In the genomic region with DNA sequence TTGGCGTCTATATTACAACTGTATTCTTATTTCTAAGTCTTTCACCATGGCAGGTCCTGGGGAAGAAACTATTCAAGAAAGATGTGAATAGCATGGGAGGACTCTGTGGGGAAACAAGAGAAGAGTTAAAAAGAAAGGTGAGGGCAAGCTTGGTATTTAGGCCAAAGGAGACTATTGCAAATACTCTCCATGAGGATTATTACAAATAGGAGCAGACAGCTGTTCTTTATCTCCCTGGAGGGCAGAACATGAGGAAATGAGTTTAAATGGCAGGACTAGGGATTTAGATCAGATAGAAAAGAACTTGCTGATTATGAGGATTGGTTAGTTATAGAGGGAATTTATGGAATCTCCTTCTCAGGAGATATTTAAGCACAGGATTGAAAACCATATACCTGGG, we compare ENCODE assay signal across 22 cellular contexts.
A peak's percentile ranks its signal among the peaks of the same experiment; 100 is the strongest.
DNase-seq lines count a peak whose midpoint lies in the region; ATAC-seq and TF ChIP-seq lines count a peak whose summit lies in the region.
"Had no signal": no experiment of that assay in that cellular context is flagged by ENCODE, and none has a peak within 500 bp of the region (broad histone marks: within the 10 kb centered on the region; RNA-seq: fewer than 3 reads in every experiment).

No MANE protein-coding gene starts in this region.

- H3K4me3 ChIP-seq in CD8-positive, alpha-beta memory T cell (ENCODE audit: low read length): no peak overlapping the region
- H3K4me3 ChIP-seq in PC-9 (no peak overlapping the region), retinal pigment epithelial cell (ENCODE audit: low read length) (no peak overlapping the region)
- H3K4me3 ChIP-seq: GM23248, MG63 had no signal

- TF ChIP-seq CTCF in PC-9 (conservative IDR thresholded peaks at IDR 0.05): no peak
- TF ChIP-seq CTCF in retinal pigment epithelial cell (conservative IDR thresholded peaks at IDR 0.05; ENCODE audit: low read depth, low read length): no peak

- no peaks in the 10 kb centered on the region for H3K79me2 ChIP-seq in PC-9 (ENCODE audit: low read depth)

- DNase-seq in CD8-positive, alpha-beta memory T cell: no peak
- DNase-seq in PC-9 (peak in 1 of 2 experiments; percentile 68), fibroblast of peridontal ligament (ENCODE audit: extremely low read depth) (peak; percentile 50), retinal pigment epithelial cell (ENCODE audit: low read depth) (peak; percentile 8), NCI-H2029 (lab: John Stamatoyannopoulos, UW) (no peak), SHP77 treated with DMSO at 0.1 percent for 48 hours (lab: John Stamatoyannopoulos, UW) (no peak), RPMI8226 (no peak)
- DNase-seq: activated CD4-positive, alpha-beta T cell treated with anti-CD3 and anti-CD28 coated beads for 48 hours; dermis blood vessel endothelial cell; GF-D8; GM23248; IMR-90; left cardiac atrium; MG63; NCI-H1417 treated with DMSO at 0.1 percent for 48 hours; NCI-H526; SIG-M5; stimulated activated CD4-positive, alpha-beta T cell treated with anti-CD3 and anti-CD28 coated beads, Interleukin-12 subunit alpha, Interleukin-12 subunit beta, amount 100 ng/mL, for 4 hours; T-helper 1 cell had no signal

- POLR2A ChIA-PET in CD8-positive, alpha-beta memory T cell (lab: Charles Lee): no interaction called here
- POLR2A ChIA-PET in PC-9 (lab: Charles Lee; ENCODE audit: unreplicated experiment): no interaction called here

- H3K9me2 ChIP-seq in PC-9 (ENCODE audit: insufficient read depth): no peaks in the 10 kb centered on the region

- H3K27me3 ChIP-seq in CD8-positive, alpha-beta memory T cell (ENCODE audit: insufficient read depth, low read length, poor library complexity, severe bottlenecking): no peaks in the 10 kb centered on the region
- no peaks in the 10 kb centered on the region for H3K27me3 ChIP-seq in PC-9 (ENCODE audit: insufficient read depth, low read depth)
- H3K27me3 ChIP-seq: MG63 had no signal

- no peaks in the 10 kb centered on the region for H3K27me3 Mint-ChIP-seq in CD8-positive, alpha-beta memory T cell

- H4K20me1 ChIP-seq in PC-9 (ENCODE audit: insufficient read depth): no peaks in the 10 kb centered on the region

- no peaks in the 10 kb centered on the region for H3K9me3 ChIP-seq in CD8-positive, alpha-beta memory T cell (ENCODE audit: low read length)
- no peaks in the 10 kb centered on the region for H3K9me3 ChIP-seq in PC-9 (ENCODE audit: insufficient read depth, low read depth)
- H3K9me3 ChIP-seq: MG63 had no signal

- peaks cover 37 to 74% (median 38%) of the 10 kb centered on the region in 3 donors for H3K4me1 Mint-ChIP-seq in CD8-positive, alpha-beta memory T cell

- H3K36me3 Mint-ChIP-seq in CD8-positive, alpha-beta memory T cell: peaks cover 18 to 68% (median 25%) of the 10 kb centered on the region in 3 donors
- H3K36me3 Mint-ChIP-seq: CD14-positive monocyte had no signal

- ATAC-seq in HG02870 (IDR thresholded peaks at IDR 0.05; ENCODE audit: unreplicated experiment): no peak
- ATAC-seq: left cardiac atrium had no signal

- peak overlapping the region; percentile 24 for H3K4me2 ChIP-seq in PC-9

- peaks cover 25% of the 10 kb centered on the region for H3K4me1 ChIP-seq in CD8-positive, alpha-beta memory T cell (ENCODE audit: insufficient read depth, low read length)
- peaks cover 13% of the 10 kb centered on the region for H3K4me1 ChIP-seq in PC-9 (replicated peaks; ENCODE audit: insufficient read depth)

- peak overlapping the region; percentile 17 to 87 (median 70) for H3K27ac Mint-ChIP-seq in CD8-positive, alpha-beta memory T cell

- CTCF ChIA-PET in CD8-positive, alpha-beta memory T cell (lab: Charles Lee): no interaction called here
- CTCF ChIA-PET in PC-9 (lab: Charles Lee): no interaction called here

- H3F3A ChIP-seq in PC-9 (ENCODE audit: insufficient read depth, low read depth): no peaks in the 10 kb centered on the region

- no peak overlapping the region for H3K4me3 Mint-ChIP-seq in CD8-positive, alpha-beta memory T cell
- H3K4me3 Mint-ChIP-seq: CD14-positive monocyte had no signal

- no peaks in the 10 kb centered on the region for H3K9me3 Mint-ChIP-seq in CD8-positive, alpha-beta memory T cell

- peaks cover 4% of the 10 kb centered on the region for H3K36me3 ChIP-seq in CD8-positive, alpha-beta memory T cell (ENCODE audit: insufficient read depth, low read length)
- H3K36me3 ChIP-seq in PC-9 (ENCODE audit: low read depth): no peaks in the 10 kb centered on the region
- H3K36me3 ChIP-seq: MG63 had no signal

- intact Hi-C loops in PC-9 (cut with micrococcal nuclease; ENCODE audit: unreplicated experiment): loop anchor here (5.0 kb wide), 1 partner anchor 45 kb away; no protein-coding TSS in a partner anchor

- H3K27ac ChIP-seq in CD8-positive, alpha-beta memory T cell (ENCODE audit: low read depth, low read length): no peak overlapping the region
- H3K27ac ChIP-seq in PC-9: no peak overlapping the region
- H3K27ac ChIP-seq: GM23248, HL-60 had no signal

- no TSS peak for BruUV-seq in PC-9 (replicated peaks; lab: Mats Ljungman, UMichigan)

- no peak overlapping the region for H2AFZ ChIP-seq in PC-9
- H2AFZ ChIP-seq: GM23248 had no signal

Comparison
In these comparisons a context has a peak if more than half of its experiments do, and no peak if none do; other contexts are left out.
1. DNase-seq: peak in fibroblast of peridontal ligament (single experiment) and retinal pigment epithelial cell (single experiment); none in CD8-positive, alpha-beta memory T cell (0 of 5), NCI-H2029 (single experiment), SHP77 treated with DMSO at 0.1 percent for 48 hours (single experiment) and RPMI8226 (single experiment).